ENCODE assay signal across 8 cellular contexts in the genomic region with DNA sequence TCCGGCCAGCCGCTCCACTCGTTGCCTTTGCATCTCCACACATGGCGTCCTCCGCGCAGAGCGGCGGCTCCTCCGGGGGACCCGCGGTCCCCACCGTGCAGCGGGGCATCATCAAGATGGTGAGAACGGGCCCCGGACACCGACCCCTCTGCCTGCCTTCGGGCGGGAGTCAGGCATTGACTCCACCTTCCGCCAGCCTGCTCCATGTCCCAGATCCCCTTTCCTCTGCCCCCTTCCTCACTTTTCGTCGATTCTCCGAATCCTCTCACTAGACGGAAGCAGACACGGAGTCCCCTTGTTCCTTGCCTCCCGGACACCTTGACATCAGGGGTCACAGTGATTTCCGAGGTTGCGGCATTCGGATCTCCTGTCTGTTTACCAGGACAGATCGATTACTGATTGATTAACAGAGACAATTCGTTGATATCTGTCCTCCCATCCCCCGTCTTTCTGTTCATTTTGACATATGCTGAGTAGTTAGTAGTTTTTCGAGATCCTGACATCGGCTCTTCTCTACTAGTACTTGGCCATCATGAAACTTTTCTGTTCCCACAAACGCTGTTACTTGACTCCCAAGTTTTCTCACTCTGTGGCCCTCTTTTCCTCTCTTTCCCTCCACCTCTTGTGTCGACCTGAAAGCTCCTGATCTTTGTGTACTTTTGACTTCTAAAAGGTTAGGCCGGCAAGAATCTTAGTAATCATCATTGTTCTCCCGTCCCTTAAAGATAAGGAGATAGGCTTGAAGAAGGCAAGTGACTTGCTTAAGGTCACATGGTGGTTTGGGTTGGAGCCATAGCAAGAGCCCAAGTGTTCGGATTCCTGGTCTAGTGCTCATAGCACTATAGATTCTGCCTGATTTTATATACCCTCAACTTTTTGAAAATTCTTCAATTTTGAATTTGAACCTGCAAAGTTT. TPM values are rescaled to one million over a fixed set of nuclear protein-coding genes. Genes with fewer than 3 reads are reported as not detected.
DNase-seq lines count a peak whose midpoint lies in the region; ATAC-seq and TF ChIP-seq lines count a peak whose summit lies in the region.

No MANE protein-coding gene starts in this region.

- peaks cover 7 to 50% of the 10 kb centered on the region in 2 donors for H3K4me1 ChIP-seq in left lung
- H3K4me1 ChIP-seq in transverse colon, result peaks cover 6 to 37% (median 19%) of the 10 kb centered on the region in 4 donors

- ATAC-seq in GM19463 (IDR thresholded peaks at IDR 0.05; ENCODE audit: unreplicated experiment), result peak; percentile 4
- peak; percentile 11 for ATAC-seq in left lung

- H3K9me3 ChIP-seq in KOPT-K1 (ENCODE audit: insufficient read depth, low read length, poor library complexity, severe bottlenecking) (no peaks in the 10 kb centered on the region), left lung (no peaks in the 10 kb centered on the region), transverse colon (no peaks in the 10 kb centered on the region)

- 2 to 5% methylated on average over 16 to 38 of the region's 38 CpGs for WGBS in transverse colon (ENCODE audit: low coverage in 1 of 2), 2 donors

- TF ChIP-seq CTCF in left lung (IDR thresholded peaks at IDR 0.05) (no peak), transverse colon (IDR thresholded peaks at IDR 0.05) (no peak)

- no peak for TF ChIP-seq EP300 in transverse colon (IDR thresholded peaks at IDR 0.05; ENCODE audit: low read depth)

- DNase-seq in CD1c-positive myeloid dendritic cell (ENCODE audit: extremely low spot score) (peak; percentile 51), astrocyte of the hippocampus (ENCODE audit: low read depth, low spot score) (peak; percentile 12), left lung (no peak), transverse colon (no peak), cerebellar nuclear complex (lab: John Stamatoyannopoulos, UW) (no peak)
- DNase-seq in stimulated activated CD4-positive, alpha-beta T cell treated with anti-CD3 and anti-CD28 coated beads, Interleukin-4, amount 100 ng/mL, for 4 hours, result no peak

- intact Hi-C loops in left lung (cut with DNase I), result no loop called here
- intact Hi-C loops in transverse colon (cut with DNase I; ENCODE audit: low total_unique reads), result no loop called here

- H3K4me3 ChIP-seq in left lung, result peak overlapping the region; percentile 85 to 94
- H3K4me3 ChIP-seq in transverse colon, result peak overlapping the region; percentile 82 to 98 (median 85)

- peak overlapping the region; percentile 76 for H3K27ac ChIP-seq in KOPT-K1 (ENCODE audit: low read depth, low read length, poor library complexity, severe bottlenecking)
- H3K27ac ChIP-seq in left lung, result peak overlapping the region; percentile 91 to 95
- H3K27ac ChIP-seq in transverse colon, result peak overlapping the region; percentile 88 to 96 (median 90)

- in situ Hi-C loops in transverse colon (cut with MboI; ENCODE audit: low pct_ligation_motif_present in 1 of 4, low pct_unique_long_range_greater_than_20kb in 1 of 4, low sequenced_read_pairs in 3 of 4), result no loop called here

- H3K36me3 ChIP-seq in KOPT-K1 (ENCODE audit: insufficient read depth, low read length), result peaks cover 35% of the 10 kb centered on the region; the same call in 1 of the 2 replicates
- H3K36me3 ChIP-seq in left lung, result peaks cover 0 to 2% of the 10 kb centered on the region in 2 donors
- H3K36me3 ChIP-seq in transverse colon, result no peaks in the 10 kb centered on the region

- H3K27me3 ChIP-seq in left lung (no peaks in the 10 kb centered on the region), transverse colon (no peaks in the 10 kb centered on the region)

- no peak for TF ChIP-seq POLR2A in transverse colon (IDR thresholded peaks at IDR 0.05)

RNA-seq across cellular contexts. Expression of gene SND1, which starts 0.6 kb away (rescaled TPM):
- total RNA-seq in left lung (100 to 1,000 TPM; 167 to 229 TPM), transverse colon (10 to 100 TPM; 64.3 to 77.0 (median 70.4) TPM)

RNA-seq across cellular contexts. Expression of gene PAX4, which starts 34.6 kb away (rescaled TPM):
- total RNA-seq in left lung (not detected), transverse colon (1 to 10 TPM in 1 of 4 donors, under 1 TPM in 1, not detected in 2; 0.41 to 5.0 TPM)

RNA-seq across cellular contexts. Expression of gene FSCN3, which starts 59.1 kb away (rescaled TPM):
- under 1 TPM in 1 of 2 donors, not detected in 1; 0.81 TPM for total RNA-seq in left lung
- 1 to 10 TPM in 1 of 4 donors, under 1 TPM in 1, not detected in 2; 0.79 to 3.4 TPM for total RNA-seq in transverse colon

Comparison
In these comparisons a context has a peak if more than half of its experiments do, and no peak if none do; other contexts are left out.
1. DNase-seq: peak in CD1c-positive myeloid dendritic cell (single experiment) and astrocyte of the hippocampus (single experiment); none in left lung (0 of 2), transverse colon (single experiment), cerebellar nuclear complex (0 of 2) and stimulated activated CD4-positive, alpha-beta T cell treated with anti-CD3 and anti-CD28 coated beads, Interleukin-4, amount 100 ng/mL, for 4 hours (0 of 2).
2. Peak in every context shown above with its lines, with median percentiles within 50 percentile points of each other: H3K27ac ChIP-seq.